ENCODE assay signal across 1 cellular context in genomic region chr11:57480409-57481137, GRCh38.
TF ChIP-seq lines count a peak whose summit lies in the region.

No MANE protein-coding gene starts in this region.

TF ChIP-seq in GM23338, 12 proteins besides CTCF, POLR2A, EP300 and RAD21 (continued from another document):
- TF ChIP-seq REST (IDR thresholded peaks at IDR 0.05; ENCODE audit: unreplicated experiment), result no peak
- TF ChIP-seq, protein P1, sequence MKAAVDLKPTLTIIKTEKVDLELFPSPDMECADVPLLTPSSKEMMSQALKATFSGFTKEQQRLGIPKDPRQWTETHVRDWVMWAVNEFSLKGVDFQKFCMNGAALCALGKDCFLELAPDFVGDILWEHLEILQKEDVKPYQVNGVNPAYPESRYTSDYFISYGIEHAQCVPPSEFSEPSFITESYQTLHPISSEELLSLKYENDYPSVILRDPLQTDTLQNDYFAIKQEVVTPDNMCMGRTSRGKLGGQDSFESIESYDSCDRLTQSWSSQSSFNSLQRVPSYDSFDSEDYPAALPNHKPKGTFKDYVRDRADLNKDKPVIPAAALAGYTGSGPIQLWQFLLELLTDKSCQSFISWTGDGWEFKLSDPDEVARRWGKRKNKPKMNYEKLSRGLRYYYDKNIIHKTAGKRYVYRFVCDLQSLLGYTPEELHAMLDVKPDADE (IDR thresholded peaks at IDR 0.05), result no peak
- TF ChIP-seq STAT1 (IDR thresholded peaks at IDR 0.05; ENCODE audit: unreplicated experiment), result no peak
- no peak for TF ChIP-seq NANOG (IDR thresholded peaks at IDR 0.05; ENCODE audit: borderline replicate concordance)
- TF ChIP-seq POLR2AphosphoS5 (IDR thresholded peaks at IDR 0.05; ENCODE audit: low read depth), result no peak
- no peak for TF ChIP-seq CREB1 (CRISPR knock-in tag; IDR thresholded peaks at IDR 0.05; ENCODE audit: low read depth)
- TF ChIP-seq, protein P2, sequence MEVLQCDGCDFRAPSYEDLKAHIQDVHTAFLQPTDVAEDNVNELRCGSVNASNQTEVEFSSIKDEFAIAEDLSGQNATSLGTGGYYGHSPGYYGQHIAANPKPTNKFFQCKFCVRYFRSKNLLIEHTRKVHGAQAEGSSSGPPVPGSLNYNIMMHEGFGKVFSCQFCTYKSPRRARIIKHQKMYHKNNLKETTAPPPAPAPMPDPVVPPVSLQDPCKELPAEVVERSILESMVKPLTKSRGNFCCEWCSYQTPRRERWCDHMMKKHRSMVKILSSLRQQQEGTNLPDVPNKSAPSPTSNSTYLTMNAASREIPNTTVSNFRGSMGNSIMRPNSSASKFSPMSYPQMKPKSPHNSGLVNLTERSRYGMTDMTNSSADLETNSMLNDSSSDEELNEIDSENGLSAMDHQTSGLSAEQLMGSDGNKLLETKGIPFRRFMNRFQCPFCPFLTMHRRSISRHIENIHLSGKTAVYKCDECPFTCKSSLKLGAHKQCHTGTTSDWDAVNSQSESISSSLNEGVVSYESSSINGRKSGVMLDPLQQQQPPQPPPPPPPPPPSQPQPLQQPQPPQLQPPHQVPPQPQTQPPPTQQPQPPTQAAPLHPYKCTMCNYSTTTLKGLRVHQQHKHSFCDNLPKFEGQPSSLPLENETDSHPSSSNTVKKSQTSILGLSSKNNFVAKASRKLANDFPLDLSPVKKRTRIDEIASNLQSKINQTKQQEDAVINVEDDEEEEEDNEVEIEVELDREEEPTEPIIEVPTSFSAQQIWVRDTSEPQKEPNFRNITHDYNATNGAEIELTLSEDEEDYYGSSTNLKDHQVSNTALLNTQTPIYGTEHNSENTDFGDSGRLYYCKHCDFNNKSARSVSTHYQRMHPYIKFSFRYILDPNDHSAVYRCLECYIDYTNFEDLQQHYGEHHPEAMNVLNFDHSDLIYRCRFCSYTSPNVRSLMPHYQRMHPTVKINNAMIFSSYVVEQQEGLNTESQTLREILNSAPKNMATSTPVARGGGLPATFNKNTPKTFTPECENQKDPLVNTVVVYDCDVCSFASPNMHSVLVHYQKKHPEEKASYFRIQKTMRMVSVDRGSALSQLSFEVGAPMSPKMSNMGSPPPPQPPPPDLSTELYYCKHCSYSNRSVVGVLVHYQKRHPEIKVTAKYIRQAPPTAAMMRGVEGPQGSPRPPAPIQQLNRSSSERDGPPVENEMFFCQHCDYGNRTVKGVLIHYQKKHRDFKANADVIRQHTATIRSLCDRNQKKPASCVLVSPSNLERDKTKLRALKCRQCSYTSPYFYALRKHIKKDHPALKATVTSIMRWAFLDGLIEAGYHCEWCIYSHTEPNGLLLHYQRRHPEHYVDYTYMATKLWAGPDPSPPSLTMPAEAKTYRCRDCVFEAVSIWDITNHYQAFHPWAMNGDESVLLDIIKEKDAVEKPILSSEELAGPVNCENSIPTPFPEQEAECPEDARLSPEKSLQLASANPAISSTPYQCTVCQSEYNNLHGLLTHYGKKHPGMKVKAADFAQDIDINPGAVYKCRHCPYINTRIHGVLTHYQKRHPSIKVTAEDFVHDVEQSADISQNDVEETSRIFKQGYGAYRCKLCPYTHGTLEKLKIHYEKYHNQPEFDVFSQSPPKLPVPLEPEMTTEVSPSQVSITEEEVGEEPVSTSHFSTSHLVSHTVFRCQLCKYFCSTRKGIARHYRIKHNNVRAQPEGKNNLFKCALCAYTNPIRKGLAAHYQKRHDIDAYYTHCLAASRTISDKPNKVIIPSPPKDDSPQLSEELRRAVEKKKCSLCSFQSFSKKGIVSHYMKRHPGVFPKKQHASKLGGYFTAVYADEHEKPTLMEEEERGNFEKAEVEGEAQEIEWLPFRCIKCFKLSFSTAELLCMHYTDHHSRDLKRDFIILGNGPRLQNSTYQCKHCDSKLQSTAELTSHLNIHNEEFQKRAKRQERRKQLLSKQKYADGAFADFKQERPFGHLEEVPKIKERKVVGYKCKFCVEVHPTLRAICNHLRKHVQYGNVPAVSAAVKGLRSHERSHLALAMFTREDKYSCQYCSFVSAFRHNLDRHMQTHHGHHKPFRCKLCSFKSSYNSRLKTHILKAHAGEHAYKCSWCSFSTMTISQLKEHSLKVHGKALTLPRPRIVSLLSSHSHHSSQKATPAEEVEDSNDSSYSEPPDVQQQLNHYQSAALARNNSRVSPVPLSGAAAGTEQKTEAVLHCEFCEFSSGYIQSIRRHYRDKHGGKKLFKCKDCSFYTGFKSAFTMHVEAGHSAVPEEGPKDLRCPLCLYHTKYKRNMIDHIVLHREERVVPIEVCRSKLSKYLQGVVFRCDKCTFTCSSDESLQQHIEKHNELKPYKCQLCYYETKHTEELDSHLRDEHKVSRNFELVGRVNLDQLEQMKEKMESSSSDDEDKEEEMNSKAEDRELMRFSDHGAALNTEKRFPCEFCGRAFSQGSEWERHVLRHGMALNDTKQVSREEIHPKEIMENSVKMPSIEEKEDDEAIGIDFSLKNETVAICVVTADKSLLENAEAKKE (CRISPR knock-in tag; IDR thresholded peaks at IDR 0.05), result no peak
- no peak for TF ChIP-seq ZNF114 (CRISPR knock-in tag; IDR thresholded peaks at IDR 0.05)
TF ChIP-seq in GM23338: peak in this region for 0.
